ENCODE assay signal across 16 cellular contexts in genomic region chr18:57813245-57813644, GRCh38. TPM values are rescaled to one million over a fixed set of nuclear protein-coding genes. Genes with fewer than 3 reads are reported as not detected.
DNase-seq lines count a peak whose midpoint lies in the region; ATAC-seq and TF ChIP-seq lines count a peak whose summit lies in the region.
"Had no signal": no experiment of that assay in that cellular context is flagged by ENCODE, and none has a peak within 500 bp of the region (broad histone marks: within the 10 kb centered on the region; RNA-seq: fewer than 3 reads in every experiment).

No MANE protein-coding gene starts in this region.

- no peak for TF ChIP-seq CTCF in AG10803 (conservative IDR thresholded peaks at IDR 0.05; ENCODE audit: low read length)
- no peak for TF ChIP-seq CTCF in chondrocyte (IDR thresholded peaks at IDR 0.05)
- no peak for TF ChIP-seq CTCF in GM20000 (IDR thresholded peaks at IDR 0.05; ENCODE audit: extremely low read depth, missing control alignments)

- no peak overlapping the region for H3K4me3 ChIP-seq in AG10803 (ENCODE audit: low read length)
- H3K4me3 ChIP-seq: GM12878, thyroid gland had no signal

- peak overlapping the region; percentile 76 for H3K27ac Mint-ChIP-seq in chondrocyte (ENCODE audit: unreplicated experiment)
- H3K27ac Mint-ChIP-seq: activated B cell treated with CpG ODN at 0.5 μM for 24 hours; CD4-positive, alpha-beta memory T cell had no signal

- DNase-seq in AG10803 (ENCODE audit: low read depth) (peak; percentile 98), LHCN-M2 (ENCODE audit: low read depth) (peak; percentile 90), chondrocyte (ENCODE audit: low spot score) (no peak), kidney glomerular epithelial cell (lab: John Stamatoyannopoulos, UW) (peak; percentile 86), GM20000 (ENCODE audit: low spot score) (no peak), left colon (no peak), UCSD-AML1 (lab: John Stamatoyannopoulos, UW; ENCODE audit: unreplicated experiment) (no peak)
- DNase-seq in stimulated activated CD4-positive, alpha-beta T cell treated with anti-CD3 and anti-CD28 coated beads, Interleukin-4, amount 100 ng/mL, for 4 hours = no peak
- DNase-seq: activated B cell treated with CpG ODN at 0.5 μM for 24 hours; CD4-positive, alpha-beta memory T cell; central memory CD4-positive, alpha-beta T cell; hippocampal formation; NCI-H510A; Right ventricle myocardium superior; thyroid gland had no signal

- H3K9me3 Mint-ChIP-seq in chondrocyte (ENCODE audit: low read depth) = peaks cover 14% of the 10 kb centered on the region

- peaks cover 44% of the 10 kb centered on the region for H3K4me1 Mint-ChIP-seq in chondrocyte (ENCODE audit: low read depth)
- H3K4me1 Mint-ChIP-seq: activated B cell treated with CpG ODN at 0.5 μM for 24 hours; CD4-positive, alpha-beta memory T cell had no signal

- no peak for ATAC-seq in left colon
- ATAC-seq: GM12878 had no signal

- H3K27me3 Mint-ChIP-seq in chondrocyte (ENCODE audit: low read depth) = no peaks in the 10 kb centered on the region

- intact Hi-C loops in left colon (cut with DNase I, micrococcal nuclease) = no loop called here

- no peak overlapping the region for H3K4me3 Mint-ChIP-seq in chondrocyte (ENCODE audit: unreplicated experiment)
- H3K4me3 Mint-ChIP-seq: activated B cell treated with CpG ODN at 0.5 μM for 24 hours; CD4-positive, alpha-beta memory T cell had no signal

- H3K36me3 Mint-ChIP-seq in chondrocyte (ENCODE audit: low read depth) = peaks cover 6% of the 10 kb centered on the region

RNA-seq across cellular contexts. Expression of gene ATP8B1, which starts 10.1 kb away (rescaled TPM):
- total RNA-seq in LHCN-M2 (2014; rRNA removed) (5.6 and 8.5 TPM in 2 replicates), chondrocyte (28.1 to 38.3 TPM (median 35.4 TPM) in 3 replicates), left colon (100 to 1,000 TPM; 248 to 387 TPM)
- polyA plus RNA-seq in LHCN-M2 (2012) = 17.4 TPM
- total RNA-seq: CD4-positive, alpha-beta memory T cell had no signal

Comparison
In these comparisons a context has a peak if more than half of its experiments do, and no peak if none do; other contexts are left out.
1. DNase-seq: peak in AG10803 (single experiment), LHCN-M2 (single experiment) and kidney glomerular epithelial cell (single experiment); none in chondrocyte (single experiment), stimulated activated CD4-positive, alpha-beta T cell treated with anti-CD3 and anti-CD28 coated beads, Interleukin-4, amount 100 ng/mL, for 4 hours (0 of 2), GM20000 (single experiment), left colon (0 of 2) and UCSD-AML1 (single experiment).